Comparison of ENCODE assay signal across 8 cellular contexts in the genomic region with DNA sequence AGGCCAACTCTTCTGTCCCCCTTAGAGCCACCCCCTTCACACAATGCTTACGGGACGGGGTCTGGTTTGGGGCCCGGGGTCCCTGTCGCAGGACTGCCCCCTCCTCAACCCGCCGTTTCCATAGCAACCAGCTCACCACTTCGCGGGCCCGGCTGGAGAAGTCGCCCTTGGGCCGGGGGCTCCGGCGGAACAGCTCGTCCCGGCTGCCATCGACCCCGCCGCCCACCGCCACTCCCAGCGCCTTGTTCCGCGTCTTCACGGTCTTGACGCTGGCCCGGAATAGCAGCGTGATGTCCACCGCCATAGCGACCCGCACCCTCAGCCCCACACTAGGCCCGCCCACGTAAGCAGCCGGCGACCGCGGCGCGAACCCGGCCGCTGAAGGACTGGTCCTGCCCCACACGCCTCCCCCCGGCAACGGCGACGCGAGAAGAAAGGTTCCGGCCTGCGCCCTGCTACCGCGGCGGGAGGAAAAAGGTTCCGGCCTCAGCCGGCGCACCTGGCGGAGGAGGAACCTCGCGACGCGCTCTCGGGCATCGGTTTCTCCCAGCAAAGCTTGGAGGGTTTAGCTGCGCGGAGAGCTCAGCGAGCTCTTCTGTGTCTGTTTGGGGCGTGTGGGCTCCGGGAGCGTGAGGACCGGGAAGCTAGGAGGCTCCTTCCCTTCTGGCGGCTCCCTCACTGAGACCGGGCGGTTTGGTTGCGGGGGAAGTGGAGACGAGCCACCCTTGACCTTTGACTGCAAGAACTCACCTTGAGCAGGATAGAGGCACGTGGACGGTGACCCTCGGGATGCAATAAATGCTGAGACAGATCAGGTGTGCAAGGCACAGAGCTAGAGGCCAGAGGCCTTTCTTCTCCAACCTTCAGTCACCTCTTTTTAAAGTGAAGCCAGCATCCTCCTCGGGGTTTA.
A peak's percentile ranks its signal among the peaks of the same experiment; 100 is the strongest.
DNase-seq lines count a peak whose midpoint lies in the region; ATAC-seq lines count a peak whose summit lies in the region.

A gene (minus strand): TSS at position 388 of the 910 bp plus-strand sequence. CDS start 84 bp downstream, at position 304.

- ATAC-seq in GM19043 (IDR thresholded peaks at IDR 0.05; ENCODE audit: low read depth, unreplicated experiment) (peak; percentile 79), HG03354 (IDR thresholded peaks at IDR 0.05; ENCODE audit: poor library complexity, severe bottlenecking, unreplicated experiment) (peak; percentile 87)

- peak within 1 kb of the TSS; percentile 82 for H3K27ac ChIP-seq in cingulate gyrus (ENCODE audit: low read depth, low read length)

- DNase-seq in Ammon's horn (ENCODE audit: low spot score) (peak; percentile 82), NCI-H510A (lab: John Stamatoyannopoulos, UW) (peak; percentile 57), kidney tubule cell (ENCODE audit: low spot score) (peak; percentile 90)
- peak; percentile 82 to 87 for DNase-seq in activated CD4-positive, alpha-beta T cell treated with anti-CD3 and anti-CD28 coated beads for 4 hours
- peak; percentile 86 to 89 for DNase-seq in stimulated activated CD4-positive, alpha-beta T cell treated with anti-CD3 and anti-CD28 coated beads, Interleukin-1b, Interleukin-23, amount 100 ng/mL, for 4 hours (ENCODE audit: low read depth in 2 of 2)

Comparison
In these comparisons a context has a peak if more than half of its experiments do, and no peak if none do; other contexts are left out.
1. Peak in every context shown above with its lines: DNase-seq, ATAC-seq and H3K27ac ChIP-seq.